ENCODE assay signal across 8 cellular contexts in genomic region chr2:55010149-55010591, GRCh38. TPM values are rescaled to one million over a fixed set of nuclear protein-coding genes. Genes with fewer than 3 reads are reported as not detected.
DNase-seq lines count a peak whose midpoint lies in the region; ATAC-seq and TF ChIP-seq lines count a peak whose summit lies in the region.

No MANE protein-coding gene starts in this region.

- peak; percentile 12 for DNase-seq in activated CD8-positive, alpha-beta memory T cell treated with anti-CD3 and anti-CD28 coated beads, Interleukin-2, amount 50 U/mL, for 1 hour (ENCODE audit: extremely low read depth)
- no peak for DNase-seq in activated CD8-positive, alpha-beta memory T cell treated with anti-CD3 and anti-CD28 coated beads, Interleukin-2, amount 50 U/mL, for 48 hours
- DNase-seq in NCI-H226 (peak; percentile 24), activated T-cell treated with anti-CD3 and anti-CD28 coated beads for 4 hours (peak; percentile 10), fibroblast of mammary gland (ENCODE audit: low read depth) (peak; percentile 80), occipital lobe (lab: John Stamatoyannopoulos, UW) (peak; percentile 49), NCI-H748 (lab: John Stamatoyannopoulos, UW; ENCODE audit: unreplicated experiment) (no peak)

- no peak for TF ChIP-seq CTCF in fibroblast of mammary gland (conservative IDR thresholded peaks at IDR 0.05; ENCODE audit: control insufficient read depth, insufficient read depth, low read depth, low read length)

- H3K4me3 ChIP-seq in fibroblast of mammary gland (ENCODE audit: control insufficient read depth, low read depth, low read length): no peak overlapping the region

- peak; percentile 91 for ATAC-seq in HG02678 (IDR thresholded peaks at IDR 0.05; ENCODE audit: unreplicated experiment)

RNA-seq across cellular contexts. Expression of gene RTN4, which starts 40.1 kb away (rescaled TPM):
- 588 TPM for total RNA-seq in occipital lobe

Comparison
In these comparisons a context has a peak if more than half of its experiments do, and no peak if none do; other contexts are left out.
1. DNase-seq: peak in activated CD8-positive, alpha-beta memory T cell treated with anti-CD3 and anti-CD28 coated beads, Interleukin-2, amount 50 U/mL, for 1 hour (single experiment), NCI-H226 (single experiment), activated T-cell treated with anti-CD3 and anti-CD28 coated beads for 4 hours (single experiment), fibroblast of mammary gland (single experiment) and occipital lobe (single experiment); none in activated CD8-positive, alpha-beta memory T cell treated with anti-CD3 and anti-CD28 coated beads, Interleukin-2, amount 50 U/mL, for 48 hours (single experiment) and NCI-H748 (single experiment).